In genomic region chr4:78551420-78552351, GRCh38 we compare ENCODE assay signal across 1 cellular context.
TF ChIP-seq lines count a peak whose summit lies in the region.

A gene with protein sequence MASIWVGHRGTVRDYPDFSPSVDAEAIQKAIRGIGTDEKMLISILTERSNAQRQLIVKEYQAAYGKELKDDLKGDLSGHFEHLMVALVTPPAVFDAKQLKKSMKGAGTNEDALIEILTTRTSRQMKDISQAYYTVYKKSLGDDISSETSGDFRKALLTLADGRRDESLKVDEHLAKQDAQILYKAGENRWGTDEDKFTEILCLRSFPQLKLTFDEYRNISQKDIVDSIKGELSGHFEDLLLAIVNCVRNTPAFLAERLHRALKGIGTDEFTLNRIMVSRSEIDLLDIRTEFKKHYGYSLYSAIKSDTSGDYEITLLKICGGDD (plus strand): TSS chr4:78551770. CDS start chr4:78554474, 2,704 bp downstream.

TF ChIP-seq in HEK293, 187 proteins besides CTCF, POLR2A, EP300 and RAD21 (continued from another document and continues in another):
- TF ChIP-seq ZNF280D (tag by site-specific recombination; IDR thresholded peaks at IDR 0.05): no peak
- no peak for TF ChIP-seq ZNF214 (tag by site-specific recombination; IDR thresholded peaks at IDR 0.05; ENCODE audit: borderline replicate concordance)
- TF ChIP-seq ZNF548 (tag by site-specific recombination; IDR thresholded peaks at IDR 0.05): no peak
- TF ChIP-seq ZBTB8A (tag by site-specific recombination; IDR thresholded peaks at IDR 0.05): peak; percentile 67
- no peak for TF ChIP-seq PBX3 (CRISPR knock-in tag; IDR thresholded peaks at IDR 0.05)
- no peak for TF ChIP-seq ZNF449 (tag by site-specific recombination; IDR thresholded peaks at IDR 0.05)
- TF ChIP-seq TCF7L2 (IDR thresholded peaks at IDR 0.05; ENCODE audit: borderline replicate concordance, low read depth, low read length): no peak
- no peak for TF ChIP-seq SCRT1 (tag by site-specific recombination; IDR thresholded peaks at IDR 0.05; ENCODE audit: borderline replicate concordance)
- TF ChIP-seq ZNF37A (tag by site-specific recombination; IDR thresholded peaks at IDR 0.05): no peak
- TF ChIP-seq KLF1 (tag by site-specific recombination; IDR thresholded peaks at IDR 0.05): peak; percentile 77
- no peak for TF ChIP-seq ZNF175 (tag by site-specific recombination; IDR thresholded peaks at IDR 0.05)
- no peak for TF ChIP-seq ZNF701 (tag by site-specific recombination; IDR thresholded peaks at IDR 0.05)
- no peak for TF ChIP-seq BCL6B (tag by site-specific recombination; IDR thresholded peaks at IDR 0.05)
- TF ChIP-seq ZNF645 (tag by site-specific recombination; IDR thresholded peaks at IDR 0.05): no peak
- no peak for TF ChIP-seq ZNF571 (tag by site-specific recombination; IDR thresholded peaks at IDR 0.05)
- TF ChIP-seq SALL2 (tag by site-specific recombination; IDR thresholded peaks at IDR 0.05; ENCODE audit: borderline replicate concordance): no peak
- TF ChIP-seq ZNF223 (tag by site-specific recombination; IDR thresholded peaks at IDR 0.05): no peak
- TF ChIP-seq PRDM1 (tag by site-specific recombination; IDR thresholded peaks at IDR 0.05): peak; percentile 69
- TF ChIP-seq ZBTB20 (tag by site-specific recombination; IDR thresholded peaks at IDR 0.05): peak; percentile 83
- no peak for TF ChIP-seq ZNF292 (tag by site-specific recombination; IDR thresholded peaks at IDR 0.05; ENCODE audit: borderline replicate concordance, low read depth)
- TF ChIP-seq ZNF530 (tag by site-specific recombination; IDR thresholded peaks at IDR 0.05; ENCODE audit: low read depth): no peak
- no peak for TF ChIP-seq ZNF211 (tag by site-specific recombination; IDR thresholded peaks at IDR 0.05; ENCODE audit: low read depth)
- TF ChIP-seq ZNF48 (tag by site-specific recombination; IDR thresholded peaks at IDR 0.05): no peak
- no peak for TF ChIP-seq ZNF585B (tag by site-specific recombination; IDR thresholded peaks at IDR 0.05)
- TF ChIP-seq ZNF600 (tag by site-specific recombination; IDR thresholded peaks at IDR 0.05): peak; percentile 61
- TF ChIP-seq, protein P1, sequence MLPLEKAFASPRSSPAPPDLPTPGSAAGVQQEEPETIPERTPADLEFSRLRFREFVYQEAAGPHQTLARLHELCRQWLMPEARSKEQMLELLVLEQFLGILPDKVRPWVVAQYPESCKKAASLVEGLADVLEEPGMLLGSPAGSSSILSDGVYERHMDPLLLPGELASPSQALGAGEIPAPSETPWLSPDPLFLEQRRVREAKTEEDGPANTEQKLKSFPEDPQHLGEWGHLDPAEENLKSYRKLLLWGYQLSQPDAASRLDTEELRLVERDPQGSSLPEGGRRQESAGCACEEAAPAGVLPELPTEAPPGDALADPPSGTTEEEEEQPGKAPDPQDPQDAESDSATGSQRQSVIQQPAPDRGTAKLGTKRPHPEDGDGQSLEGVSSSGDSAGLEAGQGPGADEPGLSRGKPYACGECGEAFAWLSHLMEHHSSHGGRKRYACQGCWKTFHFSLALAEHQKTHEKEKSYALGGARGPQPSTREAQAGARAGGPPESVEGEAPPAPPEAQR (tag by site-specific recombination; IDR thresholded peaks at IDR 0.05): no peak
- TF ChIP-seq, protein P2, sequence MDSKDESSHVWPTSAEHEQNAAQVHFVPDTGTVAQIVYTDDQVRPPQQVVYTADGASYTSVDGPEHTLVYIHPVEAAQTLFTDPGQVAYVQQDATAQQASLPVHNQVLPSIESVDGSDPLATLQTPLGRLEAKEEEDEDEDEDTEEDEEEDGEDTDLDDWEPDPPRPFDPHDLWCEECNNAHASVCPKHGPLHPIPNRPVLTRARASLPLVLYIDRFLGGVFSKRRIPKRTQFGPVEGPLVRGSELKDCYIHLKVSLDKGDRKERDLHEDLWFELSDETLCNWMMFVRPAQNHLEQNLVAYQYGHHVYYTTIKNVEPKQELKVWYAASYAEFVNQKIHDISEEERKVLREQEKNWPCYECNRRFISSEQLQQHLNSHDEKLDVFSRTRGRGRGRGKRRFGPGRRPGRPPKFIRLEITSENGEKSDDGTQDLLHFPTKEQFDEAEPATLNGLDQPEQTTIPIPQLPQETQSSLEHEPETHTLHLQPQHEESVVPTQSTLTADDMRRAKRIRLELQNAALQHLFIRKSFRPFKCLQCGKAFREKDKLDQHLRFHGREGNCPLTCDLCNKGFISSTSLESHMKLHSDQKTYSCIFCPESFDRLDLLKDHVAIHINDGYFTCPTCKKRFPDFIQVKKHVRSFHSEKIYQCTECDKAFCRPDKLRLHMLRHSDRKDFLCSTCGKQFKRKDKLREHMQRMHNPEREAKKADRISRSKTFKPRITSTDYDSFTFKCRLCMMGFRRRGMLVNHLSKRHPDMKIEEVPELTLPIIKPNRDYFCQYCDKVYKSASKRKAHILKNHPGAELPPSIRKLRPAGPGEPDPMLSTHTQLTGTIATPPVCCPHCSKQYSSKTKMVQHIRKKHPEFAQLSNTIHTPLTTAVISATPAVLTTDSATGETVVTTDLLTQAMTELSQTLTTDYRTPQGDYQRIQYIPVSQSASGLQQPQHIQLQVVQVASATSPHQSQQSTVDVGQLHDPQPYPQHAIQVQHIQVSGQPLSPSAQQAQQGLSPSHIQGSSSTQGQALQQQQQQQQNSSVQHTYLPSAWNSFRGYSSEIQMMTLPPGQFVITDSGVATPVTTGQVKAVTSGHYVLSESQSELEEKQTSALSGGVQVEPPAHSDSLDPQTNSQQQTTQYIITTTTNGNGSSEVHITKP (tag by site-specific recombination; IDR thresholded peaks at IDR 0.05): no peak
- TF ChIP-seq, protein P3, sequence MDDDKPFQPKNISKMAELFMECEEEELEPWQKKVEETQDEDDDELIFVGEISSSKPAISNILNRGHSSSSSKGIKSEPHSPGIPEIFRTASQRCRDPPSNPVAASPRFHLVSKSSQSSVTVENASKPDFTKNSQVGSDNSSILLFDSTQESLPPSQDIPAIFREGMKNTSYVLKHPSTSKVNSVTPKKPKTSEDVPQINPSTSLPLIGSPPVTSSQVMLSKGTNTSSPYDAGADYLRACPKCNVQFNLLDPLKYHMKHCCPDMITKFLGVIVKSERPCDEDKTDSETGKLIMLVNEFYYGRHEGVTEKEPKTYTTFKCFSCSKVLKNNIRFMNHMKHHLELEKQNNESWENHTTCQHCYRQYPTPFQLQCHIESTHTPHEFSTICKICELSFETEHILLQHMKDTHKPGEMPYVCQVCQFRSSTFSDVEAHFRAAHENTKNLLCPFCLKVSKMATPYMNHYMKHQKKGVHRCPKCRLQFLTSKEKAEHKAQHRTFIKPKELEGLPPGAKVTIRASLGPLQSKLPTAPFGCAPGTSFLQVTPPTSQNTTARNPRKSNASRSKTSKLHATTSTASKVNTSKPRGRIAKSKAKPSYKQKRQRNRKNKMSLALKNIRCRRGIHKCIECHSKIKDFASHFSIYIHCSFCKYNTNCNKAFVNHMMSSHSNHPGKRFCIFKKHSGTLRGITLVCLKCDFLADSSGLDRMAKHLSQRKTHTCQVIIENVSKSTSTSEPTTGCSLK (tag by site-specific recombination; IDR thresholded peaks at IDR 0.05): no peak
- TF ChIP-seq YY1 (tag by site-specific recombination; IDR thresholded peaks at IDR 0.05): no peak
- no peak for TF ChIP-seq GLI4 (tag by site-specific recombination; IDR thresholded peaks at IDR 0.05)
- TF ChIP-seq ZNF791 (tag by site-specific recombination; IDR thresholded peaks at IDR 0.05): no peak
- TF ChIP-seq, protein P4, sequence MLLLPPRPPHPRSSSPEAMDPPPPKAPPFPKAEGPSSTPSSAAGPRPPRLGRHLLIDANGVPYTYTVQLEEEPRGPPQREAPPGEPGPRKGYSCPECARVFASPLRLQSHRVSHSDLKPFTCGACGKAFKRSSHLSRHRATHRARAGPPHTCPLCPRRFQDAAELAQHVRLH (tag by site-specific recombination; IDR thresholded peaks at IDR 0.05): no peak
- peak; percentile 20; the same call in 1 of the 2 replicates for TF ChIP-seq SP3 (tag by site-specific recombination; IDR thresholded peaks at IDR 0.05)
- no peak for TF ChIP-seq ZNF24 (tag by site-specific recombination; IDR thresholded peaks at IDR 0.05)
- peak; percentile 51; the same call in 1 of the 2 replicates for TF ChIP-seq KLF7 (tag by site-specific recombination; IDR thresholded peaks at IDR 0.05; ENCODE audit: borderline replicate concordance)
- TF ChIP-seq, protein P5, sequence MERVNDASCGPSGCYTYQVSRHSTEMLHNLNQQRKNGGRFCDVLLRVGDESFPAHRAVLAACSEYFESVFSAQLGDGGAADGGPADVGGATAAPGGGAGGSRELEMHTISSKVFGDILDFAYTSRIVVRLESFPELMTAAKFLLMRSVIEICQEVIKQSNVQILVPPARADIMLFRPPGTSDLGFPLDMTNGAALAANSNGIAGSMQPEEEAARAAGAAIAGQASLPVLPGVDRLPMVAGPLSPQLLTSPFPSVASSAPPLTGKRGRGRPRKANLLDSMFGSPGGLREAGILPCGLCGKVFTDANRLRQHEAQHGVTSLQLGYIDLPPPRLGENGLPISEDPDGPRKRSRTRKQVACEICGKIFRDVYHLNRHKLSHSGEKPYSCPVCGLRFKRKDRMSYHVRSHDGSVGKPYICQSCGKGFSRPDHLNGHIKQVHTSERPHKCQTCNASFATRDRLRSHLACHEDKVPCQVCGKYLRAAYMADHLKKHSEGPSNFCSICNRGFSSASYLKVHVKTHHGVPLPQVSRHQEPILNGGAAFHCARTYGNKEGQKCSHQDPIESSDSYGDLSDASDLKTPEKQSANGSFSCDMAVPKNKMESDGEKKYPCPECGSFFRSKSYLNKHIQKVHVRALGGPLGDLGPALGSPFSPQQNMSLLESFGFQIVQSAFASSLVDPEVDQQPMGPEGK (tag by site-specific recombination; IDR thresholded peaks at IDR 0.05): peak; percentile 35; the same call in 1 of the 2 replicates
- no peak for TF ChIP-seq TRIM28 (IDR thresholded peaks at IDR 0.05; ENCODE audit: borderline replicate concordance, low read length)
- peak; percentile 52; the same call in 1 of the 2 replicates for TF ChIP-seq KLF9 (tag by site-specific recombination; IDR thresholded peaks at IDR 0.05; ENCODE audit: low read depth)
- TF ChIP-seq, protein P6, sequence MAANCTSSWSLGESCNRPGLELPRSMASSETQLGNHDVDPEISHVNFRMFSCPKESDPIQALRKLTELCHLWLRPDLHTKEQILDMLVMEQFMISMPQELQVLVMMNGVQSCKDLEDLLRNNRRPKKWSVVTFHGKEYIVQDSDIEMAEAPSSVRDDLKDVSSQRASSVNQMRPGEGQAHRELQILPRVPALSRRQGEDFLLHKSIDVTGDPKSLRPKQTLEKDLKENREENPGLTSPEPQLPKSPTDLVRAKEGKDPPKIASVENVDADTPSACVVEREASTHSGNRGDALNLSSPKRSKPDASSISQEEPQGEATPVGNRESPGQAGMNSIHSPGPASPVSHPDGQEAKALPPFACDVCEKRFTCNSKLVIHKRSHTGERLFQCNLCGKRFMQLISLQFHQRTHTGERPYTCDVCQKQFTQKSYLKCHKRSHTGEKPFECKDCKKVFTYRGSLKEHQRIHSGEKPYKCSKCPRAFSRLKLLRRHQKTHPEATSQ (tag by site-specific recombination; IDR thresholded peaks at IDR 0.05): no peak
